In the genomic region with DNA sequence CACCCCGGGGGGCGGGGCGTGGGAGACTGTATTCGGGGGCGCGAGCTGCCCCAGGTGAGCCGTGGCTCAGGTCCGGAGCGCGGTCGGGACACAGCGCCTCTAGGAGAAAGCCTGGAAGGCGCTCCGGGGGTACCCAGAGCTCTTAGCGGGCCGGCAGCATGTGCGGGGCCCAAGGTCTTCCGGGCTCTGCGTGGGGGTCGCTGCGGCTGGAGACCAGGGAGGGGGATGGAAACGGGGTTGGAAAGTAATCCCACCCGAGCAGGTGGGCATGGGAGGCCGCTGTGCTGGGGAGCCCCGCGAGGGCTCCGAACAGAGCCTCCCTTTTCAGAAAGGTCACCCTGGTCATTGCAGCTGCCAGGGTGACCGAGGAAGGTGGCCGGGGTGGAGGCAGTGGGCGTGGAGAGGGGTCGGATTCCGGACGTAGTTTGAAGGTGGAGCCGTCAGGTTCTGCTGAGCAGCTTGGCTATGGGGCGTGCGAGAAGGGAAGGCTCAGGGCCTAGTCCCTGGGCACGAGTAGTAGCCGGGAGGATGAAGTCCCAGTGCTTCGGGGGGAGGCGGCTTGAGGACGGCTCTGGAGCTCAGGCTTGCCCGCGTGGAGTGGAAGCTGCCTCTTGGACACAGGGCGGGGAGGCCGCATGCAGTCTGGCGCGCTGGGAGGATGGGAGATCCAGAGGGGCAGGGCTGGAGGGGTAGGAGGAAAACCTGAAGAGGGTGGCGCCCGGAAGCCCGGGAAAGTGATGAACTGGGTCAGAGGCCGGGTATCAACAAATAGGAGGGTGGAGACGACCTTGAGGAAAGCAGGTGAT, we compare ENCODE assay signal across 8 cellular contexts. TPM values are rescaled to one million over a fixed set of nuclear protein-coding genes. Genes with fewer than 3 reads are reported as not detected.
DNase-seq lines count a peak whose midpoint lies in the region; ATAC-seq, FAIRE-seq and TF ChIP-seq lines count a peak whose summit lies in the region.

Gene SIRT5, plus strand, starts transcription at position 31 of the 806 bp plus-strand sequence. CDS start 9,510 bp downstream, outside the sequence.

- FAIRE-seq in pancreas (lab: Jason Lieb, UNC) = no peak

- TF ChIP-seq CTCF in GM10266 (IDR thresholded peaks at IDR 0.05; ENCODE audit: control insufficient read depth, insufficient read depth, low read depth, missing control alignments) (no peak), NB4 (IDR thresholded peaks at IDR 0.05; ENCODE audit: low read depth, low read length) (no peak), SK-N-SH (IDR thresholded peaks at IDR 0.05) (no peak; the same call in 1 of the 2 replicates), pancreas (IDR thresholded peaks at IDR 0.05) (no peak), tibial nerve (IDR thresholded peaks at IDR 0.05) (peak in 2 of 5 experiments; percentile 65)

- H3K9me3 ChIP-seq in SK-N-SH (0 out of 2 replicates have a peak, but pooled peaks cover 3% of the 10 kb centered on the region), pancreas (no peaks in the 10 kb centered on the region), tibial nerve (no peaks in the 10 kb centered on the region)

- no peaks in the 10 kb centered on the region for H3K9me2 ChIP-seq in SK-N-SH

- H2AFZ ChIP-seq in SK-N-SH (ENCODE audit: low read depth) = peak within 1 kb of the TSS; percentile 90

- H3K4me1 ChIP-seq in SK-N-SH (ENCODE audit: control insufficient read depth in 1 of 2, insufficient read depth in 2 of 2, low read depth in 1 of 2, low read length in 1 of 2) = peaks cover 0 to 7% of the 10 kb centered on the region in 2 experiments; a peak in 2 of 4 replicates
- peaks cover 0 to 4% (median 0%) of the 10 kb centered on the region in 3 donors for H3K4me1 ChIP-seq in pancreas
- peaks cover 0 to 18% (median 3%) of the 10 kb centered on the region in 4 donors for H3K4me1 ChIP-seq in tibial nerve

- TF ChIP-seq POLR2A in NB4 (IDR thresholded peaks at IDR 0.05; ENCODE audit: extremely low read depth, insufficient read length) (peak; percentile 79), tibial nerve (IDR thresholded peaks at IDR 0.05) (peak in 1 of 2 donors; percentile 69)

- H3K4me2 ChIP-seq in SK-N-SH = peak within 1 kb of the TSS; percentile 95

- CTCF ChIA-PET in SK-N-SH (lab: Yijun Ruan, JAX) = interaction anchor here (0.6 to 6.0 kb wide), 49 partner anchors 9 to 1949 kb away, joined by 3 to 48 read pairs (median 4); partner anchors contain the start of genes GFOD1, NOL7 and TBC1D7

- no peaks in the 10 kb centered on the region for H3K36me3 Mint-ChIP-seq in activated naive CD4-positive, alpha-beta T cell treated with anti-CD3 and anti-CD28 coated beads, Interleukin-2, amount 50 U/mL, for 72 hours

- DNase-seq in GM10266 (ENCODE audit: extremely low spot score) (peak; percentile 82), NB4 (ENCODE audit: low read depth) (peak; percentile 92), SK-N-SH (peak; percentile 81), Right ventricle myocardium inferior (ENCODE audit: missing footprints) (peak; percentile 90), pancreas (peak; percentile 78 to 93 (median 84)), tibial nerve (ENCODE audit: low spot score in 2 of 2) (peak; percentile 46 to 47)
- DNase-seq in activated naive CD4-positive, alpha-beta T cell treated with anti-CD3 and anti-CD28 coated beads, Interleukin-2, amount 50 U/mL, for 72 hours (ENCODE audit: low spot score in 2 of 2) = peak; percentile 80 to 86

- H3K4me3 ChIP-seq in NB4 (ENCODE audit: low read depth, low read length) = peak within 1 kb of the TSS; percentile 63
- H3K4me3 ChIP-seq in SK-N-SH (ENCODE audit: low read depth in 2 of 2, low read length in 1 of 2) = peak within 1 kb of the TSS; percentile 75 to 83
- peak within 1 kb of the TSS; percentile 58 to 90 (median 70) for H3K4me3 ChIP-seq in pancreas
- peak within 1 kb of the TSS; percentile 71 to 91 (median 84) for H3K4me3 ChIP-seq in tibial nerve

- H3K9ac ChIP-seq in SK-N-SH = peak within 1 kb of the TSS; percentile 94

- H3K36me3 ChIP-seq in SK-N-SH (replicated peaks in 1 of 2; ENCODE audit: control insufficient read depth in 1 of 2, insufficient read depth in 2 of 2, low read length in 1 of 2) (peaks cover 3 to 12% of the 10 kb centered on the region in 2 experiments), pancreas (no peaks in the 10 kb centered on the region), tibial nerve (peaks cover 0 to 2% (median 0%) of the 10 kb centered on the region in 3 donors)

- peak; percentile 67 for ATAC-seq in HG02571 (IDR thresholded peaks at IDR 0.05; ENCODE audit: unreplicated experiment)
- ATAC-seq in activated naive CD4-positive, alpha-beta T cell treated with anti-CD3 and anti-CD28 coated beads, Interleukin-2, amount 50 U/mL, for 72 hours = peak; percentile 71 to 78
- ATAC-seq in Right ventricle myocardium inferior = peak; percentile 72
- ATAC-seq in pancreas = peak; percentile 77 to 88 (median 82)

- POLR2A ChIA-PET in SK-N-SH (lab: Yijun Ruan, JAX) = interaction anchor here (0.7 to 2.3 kb wide), 8 partner anchors 13 to 246 kb away, joined by 3 to 33 read pairs (median 3); partner anchors contain the start of genes GFOD1, NOL7 and TBC1D7

- 1% methylated on average over 29 of the region's 52 CpGs for WGBS in SK-N-SH (ENCODE audit: low lambda C conversion rate)
- 1% methylated on average over 45 to 52 of the region's 52 CpGs for WGBS in pancreas, 2 donors
- WGBS in tibial nerve, 2 donors = 0 to 1% methylated on average over 29 to 30 of the region's 52 CpGs

- TF ChIP-seq EP300 in SK-N-SH (IDR thresholded peaks at IDR 0.05; ENCODE audit: borderline replicate concordance in 1 of 2, low read depth in 1 of 2, low read length in 1 of 2) (peak in 1 of 2 experiments; percentile 17; a peak in 1 of 4 replicates), tibial nerve (IDR thresholded peaks at IDR 0.05) (peak in 1 of 2 donors; percentile 76)

- H3K9me3 Mint-ChIP-seq in activated naive CD4-positive, alpha-beta T cell treated with anti-CD3 and anti-CD28 coated beads, Interleukin-2, amount 50 U/mL, for 72 hours = no peaks in the 10 kb centered on the region

- H3K79me2 ChIP-seq in SK-N-SH (ENCODE audit: insufficient read depth) = peaks cover 8% of the 10 kb centered on the region; the same call in 1 of the 2 replicates

- H3K27ac ChIP-seq in SK-N-SH (ENCODE audit: low read depth in 2 of 2, low read length in 1 of 2) (peak within 1 kb of the TSS; percentile 90 to 92), pancreas (peak within 1 kb of the TSS; percentile 89 to 98 (median 96)), tibial nerve (peak within 1 kb of the TSS; percentile 89 to 98 (median 97))

- H3K27me3 ChIP-seq in SK-N-SH (ENCODE audit: insufficient read depth) = no peaks in the 10 kb centered on the region
- no peaks in the 10 kb centered on the region for H3K27me3 ChIP-seq in pancreas
- no peaks in the 10 kb centered on the region for H3K27me3 ChIP-seq in tibial nerve

- peaks cover 19% of the 10 kb centered on the region for H3F3A ChIP-seq in SK-N-SH (replicated peaks; ENCODE audit: insufficient read depth)

- no peaks in the 10 kb centered on the region for H4K20me1 ChIP-seq in SK-N-SH (ENCODE audit: insufficient read depth)

- intact Hi-C loops in Right ventricle myocardium inferior (cut with DNase I) = loop anchor here (2.0 to 5.0 kb wide), 6 partner anchors 36 to 242 kb away; partner anchors contain the start of genes GFOD1 and RANBP9
- intact Hi-C loops in pancreas (cut with DNase I) = no loop called here

- TF ChIP-seq RAD21 in SK-N-SH (IDR thresholded peaks at IDR 0.05; ENCODE audit: low read length) = no peak

- peak within 1 kb of the TSS; percentile 96 to 98 for H3K27ac Mint-ChIP-seq in activated naive CD4-positive, alpha-beta T cell treated with anti-CD3 and anti-CD28 coated beads, Interleukin-2, amount 50 U/mL, for 72 hours

TF ChIP-seq in SK-N-SH, 30 proteins besides CTCF, POLR2A, EP300 and RAD21 (continues in another document):
- no peak for TF ChIP-seq GATA2 (CRISPR knock-in tag; IDR thresholded peaks at IDR 0.05)
- peak; percentile 76 for TF ChIP-seq MXI1 (IDR thresholded peaks at IDR 0.05; ENCODE audit: low read depth, low read length)
- no peak for TF ChIP-seq EZH2phosphoT487 (IDR thresholded peaks at IDR 0.05; ENCODE audit: borderline replicate concordance, low read depth)
- peak; percentile 56 for TF ChIP-seq TAF1 (IDR thresholded peaks at IDR 0.05; ENCODE audit: borderline replicate concordance, low read depth, low read length)
- no peak for TF ChIP-seq RFX5 (IDR thresholded peaks at IDR 0.05; ENCODE audit: low read length)
- 0 out of 2 replicates have a peak, but pooled peaks have one; percentile 24 for TF ChIP-seq YY1 (IDR thresholded peaks at IDR 0.05; ENCODE audit: low read depth)
- no peak for TF ChIP-seq RCOR1 (IDR thresholded peaks at IDR 0.05; ENCODE audit: low read length)
- TF ChIP-seq, protein P1, sequence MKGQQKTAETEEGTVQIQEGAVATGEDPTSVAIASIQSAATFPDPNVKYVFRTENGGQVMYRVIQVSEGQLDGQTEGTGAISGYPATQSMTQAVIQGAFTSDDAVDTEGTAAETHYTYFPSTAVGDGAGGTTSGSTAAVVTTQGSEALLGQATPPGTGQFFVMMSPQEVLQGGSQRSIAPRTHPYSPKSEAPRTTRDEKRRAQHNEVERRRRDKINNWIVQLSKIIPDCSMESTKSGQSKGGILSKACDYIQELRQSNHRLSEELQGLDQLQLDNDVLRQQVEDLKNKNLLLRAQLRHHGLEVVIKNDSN (IDR thresholded peaks at IDR 0.05; ENCODE audit: borderline replicate concordance, low read depth) = no peak
- no peak for TF ChIP-seq TEAD4 (IDR thresholded peaks at IDR 0.05; ENCODE audit: borderline replicate concordance, insufficient read depth)
- TF ChIP-seq NFIC (IDR thresholded peaks at IDR 0.05; ENCODE audit: borderline replicate concordance) = no peak

RNA-seq across cellular contexts. Expression of gene SIRT5, which starts in this region (rescaled TPM):
- 6.7 and 9.0 TPM in 2 replicates for polyA plus RNA-seq in SK-N-SH (2012; rRNA removed)
- 6.2 and 6.5 TPM in 2 replicates for polyA plus RNA-seq in SK-N-SH (2012; cell fraction: cytosol; rRNA removed)
- polyA plus RNA-seq in SK-N-SH (2012; cell fraction: nucleus; rRNA removed) = 17.2 and 25.3 TPM in 2 replicates
- total RNA-seq in activated naive CD4-positive, alpha-beta T cell treated with anti-CD3 and anti-CD28 coated beads, Interleukin-2, amount 50 U/mL, for 72 hours = 10 to 100 TPM in 1 of 2 donors, 1 to 10 TPM in 1; 7.4 to 15.3 TPM
- 50.8 TPM for total RNA-seq in Right ventricle myocardium inferior
- 1 to 10 TPM; 3.8 to 8.6 (median 4.7) TPM for total RNA-seq in pancreas
- polyA plus RNA-seq in pancreas = 1 to 10 TPM; 4.6 to 8.0 TPM
- 10 to 100 TPM in 3 of 4 donors, 1 to 10 TPM in 1; 7.5 to 13.3 (median 11.7) TPM for total RNA-seq in tibial nerve

Comparison
In these comparisons a context has a peak if more than half of its experiments do, and no peak if none do; other contexts are left out.
1. Peak in every context shown above with its lines: DNase-seq, ATAC-seq, H3K4me3 ChIP-seq and H3K27ac ChIP-seq.